In genomic region chr5:179553006-179553405, GRCh38 we compare ENCODE assay signal across 18 cellular contexts. TPM values are rescaled to one million over a fixed set of nuclear protein-coding genes. Genes with fewer than 3 reads are reported as not detected.
DNase-seq lines count a peak whose midpoint lies in the region; FAIRE-seq and TF ChIP-seq lines count a peak whose summit lies in the region.
"Had no signal": no experiment of that assay in that cellular context is flagged by ENCODE, and none has a peak within 500 bp of the region (broad histone marks: within the 10 kb centered on the region; RNA-seq: fewer than 3 reads in every experiment).

No MANE protein-coding gene starts in this region.

- DNase-seq in astrocyte (ENCODE audit: low read depth): no peak
- DNase-seq in nephron progenitor cell: no peak
- DNase-seq in GM23248: no peak
- DNase-seq in stomach: no peak
- DNase-seq in islet precursor cell: no peak
- DNase-seq: DMS79; hippocampal formation; kidney; NCI-H1417 treated with DMSO at 0.1 percent for 48 hours; NCI-H524 treated with DMSO at 0.1 percent for 48 hours; SHP77 treated with DMSO at 0.1 percent for 48 hours; stimulated activated CD4-positive, alpha-beta T cell treated with anti-CD3 and anti-CD28 coated beads, Interleukin-12 subunit alpha, Interleukin-12 subunit beta, amount 100 ng/mL, for 4 hours had no signal

- no peaks in the 10 kb centered on the region for H3K9me2 ChIP-seq in GM23248 (ENCODE audit: insufficient read depth)

- H3K4me3 ChIP-seq in BLaER1 (no peak overlapping the region), HUES64 (ENCODE audit: low read length) (0 out of 2 replicates have a peak overlapping the region, but pooled peaks have one; percentile 16), astrocyte (ENCODE audit: insufficient read depth, low read depth, low read length) (no peak overlapping the region), GM23248 (no peak overlapping the region), stomach (no peak overlapping the region)
- H3K4me3 ChIP-seq: thoracic aorta had no signal

- H3K4me1 ChIP-seq in BLaER1: peaks cover 22% of the 10 kb centered on the region
- peaks cover 12% of the 10 kb centered on the region; the same call in 1 of the 2 replicates for H3K4me1 ChIP-seq in HUES64 (ENCODE audit: insufficient read depth, low read length)
- peaks cover 19% of the 10 kb centered on the region for H3K4me1 ChIP-seq in astrocyte (ENCODE audit: insufficient read depth, low read length)
- H3K4me1 ChIP-seq in GM23248 (ENCODE audit: insufficient read depth): peaks cover 15% of the 10 kb centered on the region
- peaks cover 20 to 48% (median 28%) of the 10 kb centered on the region in 4 donors for H3K4me1 ChIP-seq in stomach

- H3K27me3 ChIP-seq in BLaER1 (no peaks in the 10 kb centered on the region), HUES64 (ENCODE audit: insufficient read depth, low read length) (no peaks in the 10 kb centered on the region), astrocyte (ENCODE audit: insufficient read depth, low read length) (no peaks in the 10 kb centered on the region), GM23248 (replicated peaks; ENCODE audit: insufficient read depth) (no peaks in the 10 kb centered on the region), stomach (no peaks in the 10 kb centered on the region)

- H3K79me2 ChIP-seq in astrocyte (ENCODE audit: insufficient read depth, low read length) (peaks cover 69% of the 10 kb centered on the region), GM23248 (ENCODE audit: insufficient read depth) (peaks cover 70% of the 10 kb centered on the region)

- WGBS in HUES64: 93% methylated on average over 4 of the region's 4 CpGs
- 86 to 91% methylated on average over 4 of the region's 4 CpGs for WGBS in GM23248 (ENCODE audit: low coverage in 1 of 2, low lambda C conversion rate in 2 of 2, missing lambda C conversion rate in 2 of 2), 2 experiments
- 86 to 98% (median 89%) methylated on average over 4 of the region's 4 CpGs for WGBS in stomach, 5 donors

- FAIRE-seq in astrocyte (lab: Jason Lieb, UNC): no peak
- FAIRE-seq: bronchial epithelial cell, kidney had no signal

- H3K27ac ChIP-seq in BLaER1 (no peak overlapping the region), HUES64 (ENCODE audit: low read depth, low read length) (no peak overlapping the region; the same call in 1 of the 2 replicates), astrocyte (ENCODE audit: low read depth, low read length) (no peak overlapping the region), GM23248 (no peak overlapping the region), stomach (no peak overlapping the region)
- H3K27ac ChIP-seq: thoracic aorta had no signal

- H2AFZ ChIP-seq in astrocyte (ENCODE audit: low read depth, low read length) (no peak overlapping the region), GM23248 (no peak overlapping the region)

- in situ Hi-C loops in GM23248 (cut with MboI): no loop called here

- intact Hi-C loops in stomach (cut with DNase I; ENCODE audit: low total_unique reads): no loop called here

- TF ChIP-seq CTCF in astrocyte (IDR thresholded peaks at IDR 0.05; ENCODE audit: insufficient read depth, low read depth, low read length): no peak
- TF ChIP-seq CTCF in nephron progenitor cell (IDR thresholded peaks at IDR 0.05): no peak
- no peak for TF ChIP-seq CTCF in stomach (IDR thresholded peaks at IDR 0.05)

- H3K4me1 Mint-ChIP-seq in astrocyte (ENCODE audit: low read depth, unreplicated experiment) (peaks cover 16% of the 10 kb centered on the region), nephron progenitor cell (peaks cover 28% of the 10 kb centered on the region)

- H3K27ac Mint-ChIP-seq in astrocyte (ENCODE audit: unreplicated experiment) (no peak overlapping the region), nephron progenitor cell (no peak overlapping the region)

- H4K20me1 ChIP-seq in BLaER1 (peaks cover 42% of the 10 kb centered on the region; the same call in 1 of the 2 replicates), astrocyte (ENCODE audit: insufficient read depth, low read length) (peaks cover 9% of the 10 kb centered on the region), GM23248 (ENCODE audit: insufficient read depth) (no peaks in the 10 kb centered on the region)

- H3K9me3 ChIP-seq in BLaER1 (no peaks in the 10 kb centered on the region), HUES64 (ENCODE audit: insufficient read depth, low read depth, low read length) (no peaks in the 10 kb centered on the region), astrocyte (ENCODE audit: insufficient read depth, low read depth, low read length) (no peaks in the 10 kb centered on the region), GM23248 (ENCODE audit: low read depth) (no peaks in the 10 kb centered on the region), stomach (no peaks in the 10 kb centered on the region)
- H3K9me3 ChIP-seq: thoracic aorta had no signal

- TF ChIP-seq EP300 in stomach (IDR thresholded peaks at IDR 0.05): no peak

- H3K36me3 ChIP-seq in BLaER1: peaks cover 13% of the 10 kb centered on the region; the same call in 1 of the 2 replicates
- H3K36me3 ChIP-seq in HUES64 (ENCODE audit: insufficient read depth, low read length): no peaks in the 10 kb centered on the region; the same call in 1 of the 2 replicates
- H3K36me3 ChIP-seq in astrocyte (ENCODE audit: insufficient read depth, low read length): no peaks in the 10 kb centered on the region
- H3K36me3 ChIP-seq in GM23248 (ENCODE audit: low read depth): no peaks in the 10 kb centered on the region
- no peaks in the 10 kb centered on the region for H3K36me3 ChIP-seq in stomach
- H3K36me3 ChIP-seq: thoracic aorta had no signal

- TF ChIP-seq POLR2A in stomach (IDR thresholded peaks at IDR 0.05): no peak

- no peaks in the 10 kb centered on the region for H3K36me3 Mint-ChIP-seq in astrocyte (ENCODE audit: low read depth, unreplicated experiment)
- H3K36me3 Mint-ChIP-seq in nephron progenitor cell (ENCODE audit: low read depth): peaks cover 38% of the 10 kb centered on the region

- peaks cover 14% of the 10 kb centered on the region; the same call in 1 of the 2 replicates for H3F3A ChIP-seq in GM23248 (ENCODE audit: insufficient read depth)

- H3K4me3 Mint-ChIP-seq in astrocyte (ENCODE audit: unreplicated experiment) (peak overlapping the region; percentile 93), nephron progenitor cell (peak overlapping the region; percentile 92)

- H3K27me3 Mint-ChIP-seq in astrocyte (ENCODE audit: low read depth, unreplicated experiment): no peaks in the 10 kb centered on the region
- no peaks in the 10 kb centered on the region for H3K27me3 Mint-ChIP-seq in nephron progenitor cell (ENCODE audit: low read depth, poor library complexity)

- H3K4me2 ChIP-seq in BLaER1 (0 out of 2 replicates have a peak overlapping the region, but pooled peaks have one; percentile 77), astrocyte (ENCODE audit: low read length) (no peak overlapping the region), GM23248 (ENCODE audit: unreplicated experiment) (no peak overlapping the region)

- H3K9me3 Mint-ChIP-seq in astrocyte (ENCODE audit: unreplicated experiment) (no peaks in the 10 kb centered on the region), nephron progenitor cell (peaks cover 3% of the 10 kb centered on the region)
- H3K9me3 Mint-ChIP-seq: activated T-helper 2 cell treated with anti-CD3 and anti-CD28 coated beads, Interferon-gamma antibody, Interleukin-2, Interleukin-4, amounts not matched to agents 10 μg/mL and 5 μg/mL and 100 μg/mL, durations not matched to agents 14 hours and 24 hours and 36 hours; T-helper 2 cell treated with Interferon-gamma antibody and Interleukin-4, amounts not matched to agents 5 μg/mL and 100 μg/mL, for 36 hours had no signal

- H3K9ac ChIP-seq in BLaER1: no peak overlapping the region
- no peak overlapping the region for H3K9ac ChIP-seq in HUES64 (ENCODE audit: low read depth, low read length)
- no peak overlapping the region for H3K9ac ChIP-seq in astrocyte (ENCODE audit: low read length)
- no peak overlapping the region for H3K9ac ChIP-seq in GM23248

RNA-seq across cellular contexts. Expression of gene RUFY1, which starts 2.7 kb away (rescaled TPM):
- 24.6 TPM for polyA plus RNA-seq in HUES64 (2013, experiment 1 of 2)
- polyA plus RNA-seq in HUES64 (2013, experiment 2 of 2): 29.3 TPM
- total RNA-seq in astrocyte: 26.3 and 34.1 TPM in 2 replicates
- 41.9 and 48.3 TPM in 2 replicates for total RNA-seq in GM23248 (2014; rRNA removed; shearing (Covaris generic))
- 27.2 and 29.5 TPM in 2 replicates for polyA plus RNA-seq in GM23248 (2016; fragmentation: Nextera tagmentation; extraction: Ambion mirVana)
- 100 to 1,000 TPM in 2 of 5 donors, 10 to 100 TPM in 3; 36.7 to 128 (median 55.6) TPM for total RNA-seq in stomach
- 10 to 100 TPM; 26.0 to 31.7 (median 30.7) TPM for polyA plus RNA-seq in stomach
